In genomic region chr6:25963426-25964123, GRCh38 we compare ENCODE assay signal across 8 cellular contexts. TPM values are rescaled to one million over a fixed set of nuclear protein-coding genes. Genes with fewer than 3 reads are reported as not detected.
DNase-seq lines count a peak whose midpoint lies in the region; TF ChIP-seq lines count a peak whose summit lies in the region.

No MANE protein-coding gene starts in this region.

- TF ChIP-seq POLR2A in erythroblast (IDR thresholded peaks at IDR 0.05; ENCODE audit: low read length): no peak

- intact Hi-C loops in OCI-LY7 (cut with micrococcal nuclease; ENCODE audit: unreplicated experiment): no loop called here

- H3K4me1 ChIP-seq in OCI-LY7 (ENCODE audit: insufficient read depth, low read length, poor library complexity, severe bottlenecking): peaks cover 68% of the 10 kb centered on the region

- TF ChIP-seq CTCF in OCI-LY7 (conservative IDR thresholded peaks at IDR 0.05; ENCODE audit: low read length): no peak
- no peak for TF ChIP-seq CTCF in nephron progenitor cell (IDR thresholded peaks at IDR 0.05)

- peaks cover 54% of the 10 kb centered on the region for H3K79me2 ChIP-seq in OCI-LY7 (ENCODE audit: insufficient read depth, low read depth, low read length)

- peaks cover 39% of the 10 kb centered on the region for H3K9me3 Mint-ChIP-seq in nephron progenitor cell

- H3K4me1 Mint-ChIP-seq in nephron progenitor cell: peaks cover 29% of the 10 kb centered on the region

- peak; percentile 12 to 49 for DNase-seq in NOMO-1 (lab: John Stamatoyannopoulos, UW; ENCODE audit: unreplicated experiment in 2 of 2)
- no peak for DNase-seq in NOMO-1 treated with dmso at 0.1 percent for 144 hours (lab: John Stamatoyannopoulos, UW; ENCODE audit: unreplicated experiment)
- peak; percentile 28 for DNase-seq in OCI-LY7 (ENCODE audit: low spot score)
- peak; percentile 5 to 27 for DNase-seq in erythroblast (lab: John Stamatoyannopoulos, UW)
- DNase-seq in nephron progenitor cell: no peak
- DNase-seq in NCI-H2227 treated with DMSO at 0.1 percent for 48 hours (lab: John Stamatoyannopoulos, UW): no peak
- DNase-seq in cerebellar cortex (ENCODE audit: low spot score): no peak
- no peak for DNase-seq in mucosa of gallbladder (ENCODE audit: low spot score)

- H3K36me3 Mint-ChIP-seq in nephron progenitor cell (ENCODE audit: low read depth): peaks cover 24% of the 10 kb centered on the region

- POLR2A ChIA-PET in OCI-LY7 (lab: Charles Lee): interaction anchor here (0.7 to 3.4 kb wide), 4 partner anchors 9 to 57 kb away, joined by 3 to 25 read pairs (median 14); a partner anchor contains a TSS

- H3K4me3 ChIP-seq in OCI-LY7 (ENCODE audit: low read depth, low read length, poor library complexity, severe bottlenecking): peak overlapping the region; percentile 96

- peaks cover 28% of the 10 kb centered on the region; the same call in 1 of the 2 replicates for H3K9me3 ChIP-seq in OCI-LY7 (ENCODE audit: low read length)

- CTCF ChIA-PET in OCI-LY7 (lab: Charles Lee; ENCODE audit: unreplicated experiment): no interaction called here

- H3K9me2 ChIP-seq in OCI-LY7 (ENCODE audit: insufficient read depth, low read length): no peaks in the 10 kb centered on the region

- peak overlapping the region; percentile 94 for H3K27ac ChIP-seq in OCI-LY7 (ENCODE audit: low read depth, low read length, poor library complexity, severe bottlenecking)

- peak overlapping the region; percentile 80 for H3K27ac Mint-ChIP-seq in nephron progenitor cell

- H4K20me1 ChIP-seq in OCI-LY7 (ENCODE audit: insufficient read depth, low read length): no peaks in the 10 kb centered on the region

- peaks cover 51% of the 10 kb centered on the region for H3K36me3 ChIP-seq in OCI-LY7 (ENCODE audit: insufficient read depth, low read length)

- H3K4me3 Mint-ChIP-seq in nephron progenitor cell: peak overlapping the region; percentile 76

- peaks cover 3% of the 10 kb centered on the region for H3K27me3 Mint-ChIP-seq in nephron progenitor cell (ENCODE audit: low read depth, poor library complexity)

- peak overlapping the region; percentile 89 for H3K4me2 ChIP-seq in OCI-LY7 (ENCODE audit: low read length)

- H2AFZ ChIP-seq in OCI-LY7 (ENCODE audit: low read length): no peak overlapping the region

- BruUV-seq in OCI-LY7 (replicated peaks; lab: Mats Ljungman, UMichigan): no TSS peak

RNA-seq across cellular contexts. Expression of gene TRIM38, which starts 1.0 kb away (rescaled TPM):
- total RNA-seq in OCI-LY7 (2014; rRNA removed; shearing (Covaris generic)): 11.9 and 12.8 TPM in 2 replicates
- 14.8 and 16.1 TPM in 2 replicates for total RNA-seq in OCI-LY7 (2022)
- total RNA-seq in mucosa of gallbladder: 12.4 TPM

RNA-seq across cellular contexts. Expression of gene SLC17A2, which starts 33.1 kb away (rescaled TPM):
- not detected in 2 replicates for total RNA-seq in OCI-LY7 (2014; rRNA removed; shearing (Covaris generic))
- total RNA-seq in OCI-LY7 (2022) (not detected in 2 replicates), mucosa of gallbladder (not detected)

Comparison
In these comparisons a context has a peak if more than half of its experiments do, and no peak if none do; other contexts are left out.
1. DNase-seq: peak in NOMO-1 (2 of 2), OCI-LY7 (single experiment) and erythroblast (2 of 2); none in NOMO-1 treated with dmso at 0.1 percent for 144 hours (single experiment), nephron progenitor cell (single experiment), NCI-H2227 treated with DMSO at 0.1 percent for 48 hours (single experiment), cerebellar cortex (single experiment) and mucosa of gallbladder (single experiment).